In genomic region chr17:45247429-45248131, GRCh38 we compare ENCODE assay signal across 1 cellular context.
TF ChIP-seq lines count a peak whose summit lies in the region.

No MANE protein-coding gene starts in this region.

TF ChIP-seq in HepG2, 621 proteins besides CTCF, POLR2A, EP300 and RAD21 (continued from another document and continues in another):
- TF ChIP-seq GMEB1 (CRISPR knock-in tag; IDR thresholded peaks at IDR 0.05; ENCODE audit: borderline replicate concordance) = no peak
- no peak for TF ChIP-seq MZF1 (CRISPR knock-in tag; IDR thresholded peaks at IDR 0.05; ENCODE audit: borderline replicate concordance)
- peak; percentile 54; the same call in 1 of the 2 replicates for TF ChIP-seq ZNF724P (CRISPR knock-in tag; IDR thresholded peaks at IDR 0.05; ENCODE audit: borderline replicate concordance)
- TF ChIP-seq ZNF33B (CRISPR knock-in tag; IDR thresholded peaks at IDR 0.05) = 0 out of 2 replicates have a peak, but pooled peaks have one; percentile 45
- TF ChIP-seq ZNF143 (CRISPR knock-in tag; IDR thresholded peaks at IDR 0.05) = no peak
- no peak; the same call in 1 of the 2 replicates for TF ChIP-seq ZNF678 (CRISPR knock-in tag; IDR thresholded peaks at IDR 0.05)
- TF ChIP-seq ZNF318 (CRISPR knock-in tag; IDR thresholded peaks at IDR 0.05) = no peak
- TF ChIP-seq ZBTB25 (CRISPR knock-in tag; IDR thresholded peaks at IDR 0.05) = peak; percentile 50; the same call in 1 of the 2 replicates
- TF ChIP-seq HINFP (CRISPR knock-in tag; IDR thresholded peaks at IDR 0.05; ENCODE audit: low read depth) = no peak
- TF ChIP-seq HOMEZ (CRISPR knock-in tag; IDR thresholded peaks at IDR 0.05; ENCODE audit: low read depth) = peak; percentile 53; the same call in 1 of the 2 replicates
- no peak for TF ChIP-seq ZNF598 (CRISPR knock-in tag; IDR thresholded peaks at IDR 0.05; ENCODE audit: borderline replicate concordance)
- TF ChIP-seq CCDC6 (CRISPR knock-in tag; IDR thresholded peaks at IDR 0.05) = peak; percentile 44
- no peak for TF ChIP-seq ZNF253 (CRISPR knock-in tag; IDR thresholded peaks at IDR 0.05; ENCODE audit: borderline replicate concordance)
- no peak for TF ChIP-seq CHCHD3 (CRISPR knock-in tag; IDR thresholded peaks at IDR 0.05)
- no peak for TF ChIP-seq CEBPB (IDR thresholded peaks at IDR 0.05; ENCODE audit: borderline replicate concordance, low read depth, low read length)
- no peak for TF ChIP-seq HDAC6 (IDR thresholded peaks at IDR 0.05; ENCODE audit: low read depth, low read length)
- TF ChIP-seq TFAP4 (IDR thresholded peaks at IDR 0.05; ENCODE audit: borderline replicate concordance, low read depth) = peak; percentile 32; the same call in 1 of the 2 replicates
- TF ChIP-seq ARNT2 (CRISPR knock-in tag; IDR thresholded peaks at IDR 0.05; ENCODE audit: low read depth) = 0 out of 2 replicates have a peak, but pooled peaks have one; percentile 31
- 0 out of 2 replicates have a peak, but pooled peaks have one; percentile 40 for TF ChIP-seq TFE3 (CRISPR knock-in tag; IDR thresholded peaks at IDR 0.05)
- no peak for TF ChIP-seq STAG1 (CRISPR knock-in tag; IDR thresholded peaks at IDR 0.05)
- TF ChIP-seq KLF13 (CRISPR knock-in tag; IDR thresholded peaks at IDR 0.05) = no peak; the same call in 1 of the 2 replicates
- no peak for TF ChIP-seq BRF2 (CRISPR knock-in tag; IDR thresholded peaks at IDR 0.05)
- TF ChIP-seq KDM5A (IDR thresholded peaks at IDR 0.05; ENCODE audit: borderline replicate concordance, low read length) = no peak
- no peak; the same call in 1 of the 2 replicates for TF ChIP-seq MIER3 (CRISPR knock-in tag; IDR thresholded peaks at IDR 0.05; ENCODE audit: borderline replicate concordance)
- no peak for TF ChIP-seq RERE (CRISPR knock-in tag; IDR thresholded peaks at IDR 0.05; ENCODE audit: low read depth)
